Comparison of ENCODE assay signal across 8 cellular contexts in the genomic region with DNA sequence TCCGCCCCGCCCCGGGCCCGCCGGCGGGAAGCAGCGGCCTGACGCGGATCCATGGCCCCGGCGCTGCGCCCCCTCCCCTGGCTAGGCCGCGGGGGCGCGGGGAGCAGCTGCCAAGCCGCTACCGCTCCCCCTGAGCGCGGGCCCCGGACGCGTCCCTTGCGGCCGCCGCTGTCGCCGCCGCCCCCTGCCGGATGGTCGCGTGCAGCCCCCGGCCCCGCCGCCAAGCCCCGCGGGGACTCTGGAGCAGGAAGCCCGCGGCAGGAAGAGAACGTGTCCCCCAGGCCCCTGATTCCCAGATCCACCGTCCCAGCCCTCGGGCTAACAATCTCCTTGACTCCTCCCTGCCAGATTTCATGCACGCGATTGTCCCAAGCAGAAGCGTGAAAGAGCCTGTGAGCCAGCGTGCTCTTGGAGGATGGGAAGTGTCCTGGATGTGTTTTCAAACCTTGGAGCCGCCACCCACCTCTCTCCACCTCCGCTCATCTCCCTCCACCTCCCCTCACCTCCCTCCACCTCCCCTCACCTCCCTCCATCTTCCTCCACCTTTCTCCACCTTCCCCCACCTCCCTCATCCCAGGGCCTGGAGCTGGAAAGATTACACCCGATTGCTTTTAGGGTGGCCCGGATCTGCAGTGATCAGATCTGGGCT. TPM values are rescaled to one million over a fixed set of nuclear protein-coding genes. Genes with fewer than 3 reads are reported as not detected.
DNase-seq lines count a peak whose midpoint lies in the region; ATAC-seq and TF ChIP-seq lines count a peak whose summit lies in the region.

No MANE protein-coding gene starts in this region.

- H3K9me3 Mint-ChIP-seq in GM23338 (no peaks in the 10 kb centered on the region; the same call in 1 of the 3 replicates), endodermal cell (no peaks in the 10 kb centered on the region)
- no peaks in the 10 kb centered on the region for H3K9me3 Mint-ChIP-seq in stimulated activated memory B cell treated with anti-CD40 and anti-IgM and Interleukin-4, amounts not matched to agents 10 μg/mL and 1 μg/mL and 100 μg/mL, for 72 hours

- H3K4me3 Mint-ChIP-seq in GM23338 = peak overlapping the region; percentile 84
- H3K4me3 Mint-ChIP-seq in endodermal cell = peak overlapping the region; percentile 72
- H3K4me3 Mint-ChIP-seq in stimulated activated memory B cell treated with anti-CD40 and anti-IgM and Interleukin-4, amounts not matched to agents 10 μg/mL and 1 μg/mL and 100 μg/mL, for 72 hours = peak overlapping the region; percentile 76

- DNase-seq in GM03348 (ENCODE audit: low spot score) = peak; percentile 70
- peak; percentile 79 for DNase-seq in GM23338 (ENCODE audit: low spot score)
- peak; percentile 33 for DNase-seq in NCI-H1694 (lab: John Stamatoyannopoulos, UW)
- DNase-seq in activated CD8-positive, alpha-beta memory T cell treated with anti-CD3 and anti-CD28 coated beads, Interleukin-2, amount 50 U/mL, for 48 hours = peak; percentile 71
- peak; percentile 89 for DNase-seq in endodermal cell
- DNase-seq in midbrain (lab: John Stamatoyannopoulos, UW) = peak; percentile 63
- no peak for DNase-seq in NOMO-1 treated with dmso at 0.1 percent for 144 hours (lab: John Stamatoyannopoulos, UW; ENCODE audit: unreplicated experiment)

- TF ChIP-seq CTCF in GM23338 (conservative IDR thresholded peaks at IDR 0.05; ENCODE audit: low read depth in 2 of 2) = peak; percentile 33 to 39; a peak in 3 of 4 replicates
- TF ChIP-seq CTCF in endodermal cell (conservative IDR thresholded peaks at IDR 0.05) = peak; percentile 74

- H3K27ac Mint-ChIP-seq in GM23338 (peak overlapping the region; percentile 93), endodermal cell (peak overlapping the region; percentile 96)
- H3K27ac Mint-ChIP-seq in stimulated activated memory B cell treated with anti-CD40 and anti-IgM and Interleukin-4, amounts not matched to agents 10 μg/mL and 1 μg/mL and 100 μg/mL, for 72 hours = peak overlapping the region; percentile 83

- no peaks in the 10 kb centered on the region for H3K36me3 Mint-ChIP-seq in GM23338 (ENCODE audit: low read depth)
- no peaks in the 10 kb centered on the region for H3K36me3 Mint-ChIP-seq in endodermal cell (ENCODE audit: low read depth)
- H3K36me3 Mint-ChIP-seq in stimulated activated memory B cell treated with anti-CD40 and anti-IgM and Interleukin-4, amounts not matched to agents 10 μg/mL and 1 μg/mL and 100 μg/mL, for 72 hours = no peaks in the 10 kb centered on the region

- H3K36me3 ChIP-seq in GM23338 (ENCODE audit: insufficient read depth) (no peaks in the 10 kb centered on the region), endodermal cell (ENCODE audit: control insufficient read depth, insufficient read depth, low read length) (no peaks in the 10 kb centered on the region)

- H3K27ac ChIP-seq in GM23338 (ENCODE audit: low read depth) = peak overlapping the region; percentile 96
- H3K27ac ChIP-seq in endodermal cell (ENCODE audit: low read depth, low read length) = peak overlapping the region; percentile 96

- peak; percentile 57 for ATAC-seq in GM23338
- ATAC-seq in stimulated activated memory B cell treated with anti-CD40 and anti-IgM and Interleukin-4, amounts not matched to agents 10 μg/mL and 1 μg/mL and 100 μg/mL, for 72 hours = peak; percentile 82

- no peaks in the 10 kb centered on the region for H3K9me3 ChIP-seq in endodermal cell (ENCODE audit: control insufficient read depth, low read length)

- no peaks in the 10 kb centered on the region for H4K20me1 ChIP-seq in GM23338 (replicated peaks; ENCODE audit: insufficient read depth)

- H3K4me2 ChIP-seq in GM23338 = peak overlapping the region; percentile 93

- H3K4me1 Mint-ChIP-seq in GM23338 (peaks cover 25% of the 10 kb centered on the region), endodermal cell (peaks cover 36% of the 10 kb centered on the region)
- peaks cover 19% of the 10 kb centered on the region for H3K4me1 Mint-ChIP-seq in stimulated activated memory B cell treated with anti-CD40 and anti-IgM and Interleukin-4, amounts not matched to agents 10 μg/mL and 1 μg/mL and 100 μg/mL, for 72 hours

- no peaks in the 10 kb centered on the region for H3K9me2 ChIP-seq in GM23338 (ENCODE audit: insufficient read depth)

- no peaks in the 10 kb centered on the region for H3K27me3 ChIP-seq in GM23338 (ENCODE audit: insufficient read depth)
- no peaks in the 10 kb centered on the region for H3K27me3 ChIP-seq in endodermal cell (ENCODE audit: control insufficient read depth, insufficient read depth, low read length, poor library complexity, severe bottlenecking)

- peaks cover 19% of the 10 kb centered on the region; the same call in 1 of the 2 replicates for H3F3A ChIP-seq in GM23338 (replicated peaks; ENCODE audit: low read depth)

- H3K4me3 ChIP-seq in GM23338 = peak overlapping the region; percentile 78
- H3K4me3 ChIP-seq in endodermal cell (ENCODE audit: low read length) = peak overlapping the region; percentile 63

- H3K9ac ChIP-seq in endodermal cell (ENCODE audit: extremely low read depth, low read length, poor library complexity, severe bottlenecking) = no peak overlapping the region

- no peaks in the 10 kb centered on the region for H3K79me2 ChIP-seq in GM23338 (replicated peaks; ENCODE audit: insufficient read depth)

- H2AFZ ChIP-seq in GM23338 = peak overlapping the region; percentile 70

- H3K4me1 ChIP-seq in GM23338 (ENCODE audit: insufficient read depth) (peaks cover 30% of the 10 kb centered on the region), endodermal cell (ENCODE audit: control insufficient read depth, insufficient read depth, low read length) (no peaks in the 10 kb centered on the region)

- 0 to 2% methylated on average over 5 to 48 of the region's 50 CpGs for WGBS in endodermal cell (ENCODE audit: insufficient coverage in 1 of 2, insufficient read length in 1 of 2), 2 experiments

- H3K27me3 Mint-ChIP-seq in GM23338 (ENCODE audit: insufficient read depth, low read depth, poor library complexity) = peaks cover 16% of the 10 kb centered on the region
- H3K27me3 Mint-ChIP-seq in endodermal cell (ENCODE audit: insufficient read depth) = no peaks in the 10 kb centered on the region
- H3K27me3 Mint-ChIP-seq in stimulated activated memory B cell treated with anti-CD40 and anti-IgM and Interleukin-4, amounts not matched to agents 10 μg/mL and 1 μg/mL and 100 μg/mL, for 72 hours = no peaks in the 10 kb centered on the region

TF ChIP-seq in GM23338, 12 proteins besides CTCF, POLR2A, EP300 and RAD21 (continues in another document):
- TF ChIP-seq, protein P1, sequence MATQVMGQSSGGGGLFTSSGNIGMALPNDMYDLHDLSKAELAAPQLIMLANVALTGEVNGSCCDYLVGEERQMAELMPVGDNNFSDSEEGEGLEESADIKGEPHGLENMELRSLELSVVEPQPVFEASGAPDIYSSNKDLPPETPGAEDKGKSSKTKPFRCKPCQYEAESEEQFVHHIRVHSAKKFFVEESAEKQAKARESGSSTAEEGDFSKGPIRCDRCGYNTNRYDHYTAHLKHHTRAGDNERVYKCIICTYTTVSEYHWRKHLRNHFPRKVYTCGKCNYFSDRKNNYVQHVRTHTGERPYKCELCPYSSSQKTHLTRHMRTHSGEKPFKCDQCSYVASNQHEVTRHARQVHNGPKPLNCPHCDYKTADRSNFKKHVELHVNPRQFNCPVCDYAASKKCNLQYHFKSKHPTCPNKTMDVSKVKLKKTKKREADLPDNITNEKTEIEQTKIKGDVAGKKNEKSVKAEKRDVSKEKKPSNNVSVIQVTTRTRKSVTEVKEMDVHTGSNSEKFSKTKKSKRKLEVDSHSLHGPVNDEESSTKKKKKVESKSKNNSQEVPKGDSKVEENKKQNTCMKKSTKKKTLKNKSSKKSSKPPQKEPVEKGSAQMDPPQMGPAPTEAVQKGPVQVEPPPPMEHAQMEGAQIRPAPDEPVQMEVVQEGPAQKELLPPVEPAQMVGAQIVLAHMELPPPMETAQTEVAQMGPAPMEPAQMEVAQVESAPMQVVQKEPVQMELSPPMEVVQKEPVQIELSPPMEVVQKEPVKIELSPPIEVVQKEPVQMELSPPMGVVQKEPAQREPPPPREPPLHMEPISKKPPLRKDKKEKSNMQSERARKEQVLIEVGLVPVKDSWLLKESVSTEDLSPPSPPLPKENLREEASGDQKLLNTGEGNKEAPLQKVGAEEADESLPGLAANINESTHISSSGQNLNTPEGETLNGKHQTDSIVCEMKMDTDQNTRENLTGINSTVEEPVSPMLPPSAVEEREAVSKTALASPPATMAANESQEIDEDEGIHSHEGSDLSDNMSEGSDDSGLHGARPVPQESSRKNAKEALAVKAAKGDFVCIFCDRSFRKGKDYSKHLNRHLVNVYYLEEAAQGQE (IDR thresholded peaks at IDR 0.05; ENCODE audit: unreplicated experiment) = no peak
- TF ChIP-seq STAT1 (IDR thresholded peaks at IDR 0.05; ENCODE audit: unreplicated experiment) = no peak

RNA-seq across cellular contexts. Expression of a gene that starts 0.4 kb away (rescaled TPM):
- total RNA-seq in GM23338 (2014; rRNA removed; shearing (Covaris generic)) = 5.3 and 7.9 TPM in 2 replicates
- 7.6 and 9.1 TPM in 2 replicates for polyA plus RNA-seq in GM23338 (2016; fragmentation: Nextera tagmentation; extraction: Ambion mirVana)
- total RNA-seq in endodermal cell = 10 to 100 TPM; 14.5 to 18.3 TPM
- polyA plus RNA-seq in endodermal cell (2013, experiment 1 of 2) = 16.1 TPM
- 16.3 TPM for polyA plus RNA-seq in endodermal cell (2013, experiment 2 of 2)
